ENCODE assay signal across 14 cellular contexts in genomic region chr6:43790031-43790430, GRCh38. TPM values are rescaled to one million over a fixed set of nuclear protein-coding genes. Genes with fewer than 3 reads are reported as not detected.
DNase-seq lines count a peak whose midpoint lies in the region; ATAC-seq, FAIRE-seq and TF ChIP-seq lines count a peak whose summit lies in the region.
"Had no signal": no experiment of that assay in that cellular context is flagged by ENCODE, and none has a peak within 500 bp of the region (broad histone marks: within the 10 kb centered on the region; RNA-seq: fewer than 3 reads in every experiment).

No MANE protein-coding gene starts in this region.

- no peaks in the 10 kb centered on the region for H3K27me3 Mint-ChIP-seq in activated T-helper 1 cell treated with anti-CD3 and anti-CD28 coated beads, Interleukin-12 subunit alpha, Interleukin-12 subunit beta, Interleukin-2, Interleukin-4 antibody, amounts not matched to agents 30 ng/mL and 10 ng/mL and 1 ng/mL, durations not matched to agents 14 hours and 24 hours and 36 hours (ENCODE audit: insufficient read depth)

- H3K4me1 ChIP-seq in BLaER1 treated with 17β-estradiol and CSF1 and Interleukin-3, amounts not matched to agents 10 nM and 100 nM: peaks cover 32 to 92% (median 59%) of the 10 kb centered on the region in 10 experiments
- no peaks in the 10 kb centered on the region for H3K4me1 ChIP-seq in sigmoid colon
- no peaks in the 10 kb centered on the region for H3K4me1 ChIP-seq in small intestine (ENCODE audit: control insufficient read depth in 2 of 2, insufficient read depth in 1 of 2, low read depth in 1 of 2, low read length in 1 of 2)

- H4K20me1 ChIP-seq in BLaER1 treated with 17β-estradiol and CSF1 and Interleukin-3, amounts not matched to agents 10 nM and 100 nM: peaks cover 0 to 29% (median 14%) of the 10 kb centered on the region in 11 experiments; a peak in 13 of 22 replicates

- intact Hi-C loops in Right ventricle myocardium superior (cut with DNase I) (no loop called here), sigmoid colon (cut with DNase I) (no loop called here)
- intact Hi-C loops in activated T-helper 1 cell treated with anti-CD3 and anti-CD28 coated beads, Interleukin-12 subunit alpha, Interleukin-12 subunit beta, Interleukin-2, Interleukin-4 antibody, amounts not matched to agents 30 ng/mL and 10 ng/mL and 1 ng/mL, durations not matched to agents 14 hours and 24 hours and 36 hours (cut with micrococcal nuclease): no loop called here

- TF ChIP-seq POLR2A in sigmoid colon (IDR thresholded peaks at IDR 0.05): no peak

- H3K4me3 ChIP-seq in BLaER1 treated with 17β-estradiol and CSF1 and Interleukin-3, amounts not matched to agents 10 nM and 100 nM: no peak overlapping the region; a peak in 2 of 20 replicates
- H3K4me3 ChIP-seq in sigmoid colon (no peak overlapping the region), small intestine (ENCODE audit: low read depth in 1 of 2, low read length in 2 of 2) (no peak overlapping the region)

- no peak overlapping the region for H3K4me3 Mint-ChIP-seq in activated T-helper 1 cell treated with anti-CD3 and anti-CD28 coated beads, Interleukin-12 subunit alpha, Interleukin-12 subunit beta, Interleukin-2, Interleukin-4 antibody, amounts not matched to agents 30 ng/mL and 10 ng/mL and 1 ng/mL, durations not matched to agents 14 hours and 24 hours and 36 hours
- H3K4me3 Mint-ChIP-seq: H9 had no signal

- no peaks in the 10 kb centered on the region for H3K4me1 Mint-ChIP-seq in activated T-helper 1 cell treated with anti-CD3 and anti-CD28 coated beads, Interleukin-12 subunit alpha, Interleukin-12 subunit beta, Interleukin-2, Interleukin-4 antibody, amounts not matched to agents 30 ng/mL and 10 ng/mL and 1 ng/mL, durations not matched to agents 14 hours and 24 hours and 36 hours (ENCODE audit: low read depth)
- H3K4me1 Mint-ChIP-seq: H9 had no signal

- peak overlapping the region; percentile 34 to 94 (median 66) for H3K4me2 ChIP-seq in BLaER1 treated with 17β-estradiol and CSF1 and Interleukin-3, amounts not matched to agents 10 nM and 100 nM

- H3K36me3 ChIP-seq in BLaER1 treated with 17β-estradiol and CSF1 and Interleukin-3, amounts not matched to agents 10 nM and 100 nM: peaks cover 9 to 22% (median 19%) of the 10 kb centered on the region in 11 experiments
- H3K36me3 ChIP-seq in sigmoid colon: peaks cover 0 to 14% (median 6%) of the 10 kb centered on the region in 4 donors
- no peaks in the 10 kb centered on the region for H3K36me3 ChIP-seq in small intestine (ENCODE audit: control insufficient read depth in 2 of 2, insufficient read depth in 2 of 2, low read length in 2 of 2)

- TF ChIP-seq CTCF in sigmoid colon (IDR thresholded peaks at IDR 0.05): no peak

- DNase-seq in SIG-M5 (lab: John Stamatoyannopoulos, UW) (peak; percentile 72), Right ventricle myocardium superior (peak; percentile 82), sigmoid colon (peak; percentile 84), D341Med (ENCODE audit: low spot score) (no peak), small intestine (no peak)
- no peak for DNase-seq in activated T-helper 1 cell treated with anti-CD3 and anti-CD28 coated beads, Interleukin-12 subunit alpha, Interleukin-12 subunit beta, Interleukin-2, Interleukin-4 antibody, amounts not matched to agents 30 ng/mL and 10 ng/mL and 1 ng/mL, durations not matched to agents 14 hours and 24 hours and 36 hours (ENCODE audit: low spot score)
- DNase-seq: activated T-cell treated with anti-CD3 and anti-CD28 coated beads for 4 hours, H9, NCI-H2171, SHP77 treated with DMSO at 0.1 percent for 48 hours had no signal

- H3K9me3 Mint-ChIP-seq in activated T-helper 1 cell treated with anti-CD3 and anti-CD28 coated beads, Interleukin-12 subunit alpha, Interleukin-12 subunit beta, Interleukin-2, Interleukin-4 antibody, amounts not matched to agents 30 ng/mL and 10 ng/mL and 1 ng/mL, durations not matched to agents 14 hours and 24 hours and 36 hours: no peaks in the 10 kb centered on the region
- H3K9me3 Mint-ChIP-seq: H9 had no signal

- no peaks in the 10 kb centered on the region for H3K9me3 ChIP-seq in BLaER1 treated with 17β-estradiol and CSF1 and Interleukin-3, amounts not matched to agents 10 nM and 100 nM (replicated peaks in 1 of 11)
- H3K9me3 ChIP-seq in sigmoid colon (no peaks in the 10 kb centered on the region), small intestine (ENCODE audit: control insufficient read depth, low read depth) (no peaks in the 10 kb centered on the region)

- no peak overlapping the region for H3K27ac Mint-ChIP-seq in activated T-helper 1 cell treated with anti-CD3 and anti-CD28 coated beads, Interleukin-12 subunit alpha, Interleukin-12 subunit beta, Interleukin-2, Interleukin-4 antibody, amounts not matched to agents 30 ng/mL and 10 ng/mL and 1 ng/mL, durations not matched to agents 14 hours and 24 hours and 36 hours

- ATAC-seq in Right ventricle myocardium superior (ENCODE audit: poor library complexity): peak; percentile 59
- no peak for ATAC-seq in GM18520 (IDR thresholded peaks at IDR 0.05; ENCODE audit: unreplicated experiment)

- no peaks in the 10 kb centered on the region for H3K27me3 ChIP-seq in BLaER1 treated with 17β-estradiol and CSF1 and Interleukin-3, amounts not matched to agents 10 nM and 100 nM
- H3K27me3 ChIP-seq in sigmoid colon: no peaks in the 10 kb centered on the region
- H3K27me3 ChIP-seq in small intestine (ENCODE audit: control insufficient read depth in 2 of 2, insufficient read depth in 2 of 2, low read length in 2 of 2): no peaks in the 10 kb centered on the region

- H3K36me3 Mint-ChIP-seq in activated T-helper 1 cell treated with anti-CD3 and anti-CD28 coated beads, Interleukin-12 subunit alpha, Interleukin-12 subunit beta, Interleukin-2, Interleukin-4 antibody, amounts not matched to agents 30 ng/mL and 10 ng/mL and 1 ng/mL, durations not matched to agents 14 hours and 24 hours and 36 hours (ENCODE audit: low read depth): peaks cover 8% of the 10 kb centered on the region

- H3K9ac ChIP-seq in BLaER1 treated with 17β-estradiol and CSF1 and Interleukin-3, amounts not matched to agents 10 nM and 100 nM: peak overlapping the region in 9 of 11 experiments; percentile 19 to 77 (median 67); a peak in 15 of 22 replicates

- peak overlapping the region in 10 of 11 experiments; percentile 41 to 92 (median 80); a peak in 20 of 22 replicates for H3K27ac ChIP-seq in BLaER1 treated with 17β-estradiol and CSF1 and Interleukin-3, amounts not matched to agents 10 nM and 100 nM
- H3K27ac ChIP-seq in sigmoid colon: peak overlapping the region; percentile 14 to 71 (median 55)
- peak overlapping the region in 1 of 2 donors; percentile 53 for H3K27ac ChIP-seq in small intestine (ENCODE audit: low read depth in 1 of 2, low read length in 1 of 2)

- WGBS in sigmoid colon, 2 donors: 59 to 74% methylated on average over 5 of the region's 5 CpGs
- 62 to 68% (median 62%) methylated on average over 5 of the region's 5 CpGs for WGBS in small intestine, 3 donors

- no peak for FAIRE-seq in small intestine (lab: Jason Lieb, UNC)
- FAIRE-seq: astrocyte, keratinocyte had no signal

- TF ChIP-seq EP300 in sigmoid colon (IDR thresholded peaks at IDR 0.05): no peak

RNA-seq across cellular contexts. Expression of gene VEGFA, which starts 20.0 kb away (rescaled TPM):
- total RNA-seq in Right ventricle myocardium superior (230 TPM), sigmoid colon (10 to 100 TPM; 20.9 to 60.9 (median 28.5) TPM)
- polyA plus RNA-seq in sigmoid colon (100 to 1,000 TPM in 1 of 3 donors, 10 to 100 TPM in 2; 11.1 to 111 (median 34.8) TPM), small intestine (100 to 1,000 TPM; 100 to 144 (median 107) TPM)
- total RNA-seq in activated T-helper 1 cell treated with anti-CD3 and anti-CD28 coated beads, Interleukin-12 subunit alpha, Interleukin-12 subunit beta, Interleukin-2, Interleukin-4 antibody, amounts not matched to agents 30 ng/mL and 10 ng/mL and 1 ng/mL, durations not matched to agents 14 hours and 24 hours and 36 hours: 42.3 and 43.2 TPM in 2 replicates

Comparison
In these comparisons a context has a peak if more than half of its experiments do, and no peak if none do; other contexts are left out.
1. DNase-seq: peak in SIG-M5 (single experiment), Right ventricle myocardium superior (single experiment) and sigmoid colon (single experiment); none in D341Med (single experiment), activated T-helper 1 cell treated with anti-CD3 and anti-CD28 coated beads, Interleukin-12 subunit alpha, Interleukin-12 subunit beta, Interleukin-2, Interleukin-4 antibody, amounts not matched to agents 30 ng/mL and 10 ng/mL and 1 ng/mL, durations not matched to agents 14 hours and 24 hours and 36 hours (single experiment) and small intestine (single experiment).